In the genomic region with DNA sequence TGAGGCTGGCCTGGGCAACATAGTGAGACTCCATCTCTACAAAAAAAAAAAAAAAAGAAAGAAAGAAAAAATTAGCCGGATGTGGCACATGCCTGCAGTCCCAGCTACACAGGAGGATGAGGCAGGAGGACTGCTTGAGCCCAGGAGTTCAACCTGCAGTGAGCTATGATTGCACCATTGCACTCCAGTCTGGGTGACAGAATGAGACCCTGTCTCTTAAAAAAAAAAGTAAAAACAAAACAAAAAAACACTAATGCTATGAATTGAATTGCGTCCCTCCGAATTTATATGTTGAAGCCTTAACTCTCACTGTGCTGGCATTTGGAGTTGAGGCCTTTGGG, we compare ENCODE assay signal across 1 cellular context.
TF ChIP-seq lines count a peak whose summit lies in the region.

No MANE protein-coding gene starts in this region.

TF ChIP-seq in H1, 55 proteins besides CTCF, POLR2A, EP300 and RAD21:
- TF ChIP-seq CBX5 (IDR thresholded peaks at IDR 0.05; ENCODE audit: low read depth, low read length) (no peak), CTBP2 (IDR thresholded peaks at IDR 0.05; ENCODE audit: borderline replicate concordance, insufficient read depth, insufficient read length, low read length) (no peak), SAP30 (IDR thresholded peaks at IDR 0.05; ENCODE audit: insufficient read depth, insufficient replicate concordance, low read length) (no peak), SP1 (IDR thresholded peaks at IDR 0.05; ENCODE audit: low read depth, low read length) (no peak), NANOG (IDR thresholded peaks at IDR 0.05; ENCODE audit: insufficient read depth, low read depth, low read length, poor library complexity, severe bottlenecking) (no peak), KDM5A (IDR thresholded peaks at IDR 0.05; ENCODE audit: low read length) (no peak)
TF ChIP-seq in H1: peak in this region for 0.
